Comparison of ENCODE assay signal across 20 cellular contexts in the genomic region with DNA sequence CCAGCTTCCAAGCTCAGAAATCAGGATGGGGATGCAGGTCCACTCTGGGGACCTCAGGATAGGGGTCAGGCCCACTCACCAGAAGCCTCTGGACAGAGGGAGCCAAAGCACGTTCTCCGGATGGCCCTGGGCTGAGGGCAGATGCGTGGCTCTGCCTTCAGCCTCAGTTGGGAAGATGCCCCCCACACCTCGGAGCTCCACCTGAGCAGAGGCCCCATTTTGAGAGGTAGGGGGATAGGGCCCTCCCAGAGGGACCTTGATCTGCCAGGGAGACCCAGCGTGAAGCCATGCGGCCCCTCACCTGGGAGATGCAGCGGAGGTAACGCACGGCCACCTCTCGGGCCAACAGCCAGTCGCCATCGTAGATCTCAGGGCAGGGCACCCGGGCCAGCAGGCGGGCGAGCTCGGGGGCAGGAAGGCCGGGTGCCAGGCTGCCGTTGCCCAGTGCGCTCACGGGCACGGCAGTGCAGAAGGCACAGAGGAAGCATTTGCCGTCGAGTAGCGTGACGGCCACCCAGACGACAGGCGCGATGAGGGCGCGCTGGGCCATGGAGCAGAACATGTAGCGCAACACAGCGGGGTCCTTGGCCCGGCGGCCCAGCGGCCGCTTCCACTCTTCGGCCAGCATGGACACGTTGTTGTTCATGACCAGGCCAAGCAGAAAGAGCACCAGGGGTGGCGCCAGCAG. TPM values are rescaled to one million over a fixed set of nuclear protein-coding genes. Genes with fewer than 3 reads are reported as not detected.
"Had no signal": no experiment of that assay in that cellular context is flagged by ENCODE, and none has a peak within 500 bp of the region (broad histone marks: within the 10 kb centered on the region; RNA-seq: fewer than 3 reads in every experiment).

No MANE protein-coding gene starts in this region.

- H3K36me3 ChIP-seq: adrenal gland, colonic mucosa, MG63, Peyer's patch, SJSA1 had no signal

- H3K27ac ChIP-seq: adrenal gland, colonic mucosa, SJSA1 had no signal

- ATAC-seq: SK-N-SH treated with all-trans-retinoic acid at 6 μM for 48 hours had no signal

- H3K4me3 ChIP-seq: adrenal gland, colonic mucosa, MG63, Peyer's patch, SJSA1 had no signal

- H3K36me3 Mint-ChIP-seq: activated naive CD8-positive, alpha-beta T cell treated with anti-CD3 and anti-CD28 coated beads for 36 hours had no signal

- H3K27ac Mint-ChIP-seq: activated naive CD4-positive, alpha-beta T cell treated with anti-CD3 and anti-CD28 coated beads, Interleukin-2, amount 10 ng/mL, durations not matched to agents 7 days and 5 days; activated naive CD8-positive, alpha-beta T cell treated with anti-CD3 and anti-CD28 coated beads for 36 hours; activated T-cell treated with anti-CD3 and anti-CD28 coated beads, Interleukin-2, amount 50 U/mL, for 72 hours; activated T-helper 2 cell treated with anti-CD3 and anti-CD28 coated beads, Interferon-gamma antibody, Interleukin-2, Interleukin-4, amounts not matched to agents 10 μg/mL and 5 μg/mL and 100 μg/mL, durations not matched to agents 14 hours and 24 hours and 36 hours; T-helper 1 cell treated with Interleukin-12 subunit alpha and Interleukin-12 subunit beta and Interleukin-4 antibody, amounts not matched to agents 30 μg/mL and 1 μg/mL, for 36 hours had no signal

- DNase-seq: activated CD4-positive, alpha-beta T cell treated with anti-CD3 and anti-CD28 coated beads for 4 hours; activated CD8-positive, alpha-beta memory T cell treated with anti-CD3 and anti-CD28 coated beads for 24 hours; activated gamma-delta T cell treated with Interleukin-2 at 50 U/mL for 16 hours; activated naive CD8-positive, alpha-beta T cell treated with anti-CD3 and anti-CD28 coated beads for 36 hours; activated T-cell treated with anti-CD3 and anti-CD28 coated beads, Interleukin-2, amount 50 U/mL, for 72 hours; adrenal gland; colonic mucosa; MG63; NCI-H2029 treated with DMSO at 0.1 percent for 48 hours; NCI-H446; NCI-H524; SW 1271 had no signal

- H3K4me1 ChIP-seq: adrenal gland, colonic mucosa, SJSA1 had no signal

- H3K4me3 Mint-ChIP-seq: activated naive CD4-positive, alpha-beta T cell treated with anti-CD3 and anti-CD28 coated beads, Interleukin-2, amount 10 ng/mL, durations not matched to agents 7 days and 5 days; activated naive CD8-positive, alpha-beta T cell treated with anti-CD3 and anti-CD28 coated beads for 36 hours; activated T-cell treated with anti-CD3 and anti-CD28 coated beads, Interleukin-2, amount 50 U/mL, for 72 hours; T-helper 1 cell treated with Interleukin-12 subunit alpha and Interleukin-12 subunit beta and Interleukin-4 antibody, amounts not matched to agents 30 μg/mL and 1 μg/mL, for 36 hours had no signal

- H3K27me3 Mint-ChIP-seq: activated naive CD8-positive, alpha-beta T cell treated with anti-CD3 and anti-CD28 coated beads for 36 hours had no signal

- H3K27me3 ChIP-seq: adrenal gland, colonic mucosa, MG63, Peyer's patch, SJSA1 had no signal

- H3K9me3 ChIP-seq: adrenal gland, colonic mucosa, MG63, Peyer's patch, SJSA1 had no signal

- H3K9me3 Mint-ChIP-seq: activated naive CD4-positive, alpha-beta T cell treated with anti-CD3 and anti-CD28 coated beads, Interleukin-2, amount 10 ng/mL, durations not matched to agents 7 days and 5 days; activated naive CD8-positive, alpha-beta T cell treated with anti-CD3 and anti-CD28 coated beads for 36 hours; activated T-cell treated with anti-CD3 and anti-CD28 coated beads, Interleukin-2, amount 50 U/mL, for 72 hours; activated T-helper 2 cell treated with anti-CD3 and anti-CD28 coated beads, Interferon-gamma antibody, Interleukin-2, Interleukin-4, amounts not matched to agents 10 μg/mL and 5 μg/mL and 100 μg/mL, durations not matched to agents 14 hours and 24 hours and 36 hours; T-helper 1 cell treated with Interleukin-12 subunit alpha and Interleukin-12 subunit beta and Interleukin-4 antibody, amounts not matched to agents 30 μg/mL and 1 μg/mL, for 36 hours had no signal

RNA-seq across cellular contexts. Expression of a gene that starts 0.7 kb away (rescaled TPM):
- total RNA-seq: activated naive CD8-positive, alpha-beta T cell treated with anti-CD3 and anti-CD28 coated beads for 36 hours; activated T-cell treated with anti-CD3 and anti-CD28 coated beads, Interleukin-2, amount 50 U/mL, for 72 hours; activated T-helper 2 cell treated with anti-CD3 and anti-CD28 coated beads, Interferon-gamma antibody, Interleukin-2, Interleukin-4, amounts not matched to agents 10 μg/mL and 5 μg/mL and 100 μg/mL, durations not matched to agents 14 hours and 24 hours and 36 hours; adrenal gland; cardiac septum; cerebellum; colonic mucosa; SJSA1 had no signal
- polyA plus RNA-seq: adrenal gland had no signal

RNA-seq across cellular contexts. Expression of a gene that starts 5.9 kb away (rescaled TPM):
- total RNA-seq: SJSA1 had no signal

RNA-seq across cellular contexts. Expression of a gene that starts 21.0 kb away (rescaled TPM):
- total RNA-seq: activated naive CD8-positive, alpha-beta T cell treated with anti-CD3 and anti-CD28 coated beads for 36 hours; activated T-cell treated with anti-CD3 and anti-CD28 coated beads, Interleukin-2, amount 50 U/mL, for 72 hours; activated T-helper 2 cell treated with anti-CD3 and anti-CD28 coated beads, Interferon-gamma antibody, Interleukin-2, Interleukin-4, amounts not matched to agents 10 μg/mL and 5 μg/mL and 100 μg/mL, durations not matched to agents 14 hours and 24 hours and 36 hours; adrenal gland; cardiac septum; cerebellum; colonic mucosa; Peyer's patch; SJSA1 had no signal

RNA-seq across cellular contexts. Expression of a gene that starts 35.5 kb away (rescaled TPM):
- total RNA-seq: SJSA1 had no signal
